In the genomic region with DNA sequence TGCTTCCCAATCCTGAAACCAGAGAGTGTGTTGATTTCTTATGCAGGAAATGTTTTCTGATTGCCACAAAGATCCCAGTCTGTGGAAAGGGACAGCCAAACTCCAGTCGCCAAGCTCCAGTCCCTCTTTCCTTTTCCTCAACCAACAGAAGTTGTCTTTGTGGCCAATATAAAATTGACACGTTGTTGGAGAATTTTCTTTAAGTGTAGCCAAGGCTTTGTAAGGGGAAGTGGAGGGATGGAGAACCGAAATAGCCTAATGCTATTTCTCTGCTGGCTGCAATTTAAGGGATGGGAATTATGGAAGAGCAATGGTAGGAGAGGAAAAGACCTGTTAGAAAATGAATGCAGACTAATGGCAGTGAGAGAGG, we compare ENCODE assay signal across 13 cellular contexts. TPM values are rescaled to one million over a fixed set of nuclear protein-coding genes. Genes with fewer than 3 reads are reported as not detected.
DNase-seq lines count a peak whose midpoint lies in the region; ATAC-seq, FAIRE-seq and TF ChIP-seq lines count a peak whose summit lies in the region.
"Had no signal": no experiment of that assay in that cellular context is flagged by ENCODE, and none has a peak within 500 bp of the region (broad histone marks: within the 10 kb centered on the region; RNA-seq: fewer than 3 reads in every experiment).

No MANE protein-coding gene starts in this region.

- H4K20me1 ChIP-seq in K562 (replicated peaks; ENCODE audit: control insufficient read depth, insufficient read depth, low read length), result no peaks in the 10 kb centered on the region

- no peaks in the 10 kb centered on the region for H3K9me1 ChIP-seq in K562 (ENCODE audit: control insufficient read depth, insufficient read depth, low read length)

- TF ChIP-seq RAD21 in K562 (CRISPR knock-in tag; conservative IDR thresholded peaks at IDR 0.05 in 1 of 2, IDR thresholded peaks at IDR 0.05 in 1 of 2), result no peak

- H3K9ac ChIP-seq in K562 (ENCODE audit: insufficient read depth in 1 of 2, low read depth in 2 of 2, low read length in 2 of 2), result peak overlapping the region in 1 of 2 experiments; percentile 64; a peak in 2 of 4 replicates

- H2AFZ ChIP-seq in K562 (ENCODE audit: low read depth, low read length), result peak overlapping the region; percentile 85

- TF ChIP-seq POLR2A in K562 (conservative IDR thresholded peaks at IDR 0.05), result no peak

- BruUV-seq in K562 (replicated peaks; lab: Mats Ljungman, UMichigan), result no TSS peak

- POLR2A ChIA-PET in CD8-positive, alpha-beta memory T cell (lab: Charles Lee), result no interaction called here
- POLR2A ChIA-PET in K562 (lab: Yijun Ruan, JAX), result interaction anchor here (3.0 kb wide), 1 partner anchor 13 kb away, joined by 13 read pairs; no protein-coding TSS in a partner anchor

- in situ Hi-C loops in K562 (cut with MboI), result loop anchor here (25.0 kb wide), 1 partner anchor 322 kb away; no protein-coding TSS in a partner anchor

- TF ChIP-seq CTCF in K562 (IDR thresholded peaks at IDR 0.05 in 2 of 3, conservative IDR thresholded peaks at IDR 0.05 in 1 of 3; ENCODE audit: insufficient read depth in 2 of 3, low read depth in 1 of 3, low read length in 3 of 3) (no peak), psoas muscle (IDR thresholded peaks at IDR 0.05) (no peak)

- peak overlapping the region; percentile 77 for H3K4me2 ChIP-seq in K562 (ENCODE audit: insufficient read depth, low read length)

- DNase-seq in CD8-positive, alpha-beta memory T cell, result no peak
- DNase-seq in K562 (ENCODE audit: extremely low read depth in 1 of 4, low spot score in 3 of 4), result no peak
- DNase-seq in right cardiac atrium, result no peak
- DNase-seq in psoas muscle, result no peak
- DNase-seq in activated naive CD4-positive, alpha-beta T cell treated with anti-CD3 and anti-CD28 coated beads, Interleukin-2, amount 50 U/mL, for 16 hours, result no peak
- DNase-seq in AG20443 (ENCODE audit: low spot score), result no peak
- no peak for DNase-seq in SJCRH30
- DNase-seq: activated naive CD8-positive, alpha-beta T cell treated with anti-CD3 and anti-CD28 coated beads, Interleukin-2, amount 10 ng/mL, durations not matched to agents 7 days and 5 days; immature natural killer cell; IMR-90; NCI-H1694 treated with DMSO at 0.1 percent for 48 hours; stimulated activated CD4-positive, alpha-beta T cell treated with anti-CD3 and anti-CD28 coated beads, Interleukin-4, amount 100 ng/mL, for 4 hours had no signal

- H3K27ac ChIP-seq in CD8-positive, alpha-beta memory T cell (ENCODE audit: low read depth, low read length), result peak overlapping the region; percentile 1
- H3K27ac ChIP-seq in K562 (ENCODE audit: extremely low read depth, low read depth, low read length), result peak overlapping the region; percentile 61
- peak overlapping the region; percentile 50 for H3K27ac ChIP-seq in right cardiac atrium (ENCODE audit: low read length)
- H3K27ac ChIP-seq in psoas muscle, result no peak overlapping the region
- H3K27ac ChIP-seq in SJCRH30, result no peak overlapping the region

- peak; percentile 51 for FAIRE-seq in K562 (lab: Jason Lieb, UNC)

- peaks cover 5% of the 10 kb centered on the region for H3K27me3 ChIP-seq in CD8-positive, alpha-beta memory T cell (ENCODE audit: insufficient read depth, low read length, poor library complexity, severe bottlenecking)
- H3K27me3 ChIP-seq in K562 (ENCODE audit: control insufficient read depth in 2 of 2, insufficient read depth in 2 of 2, low read length in 2 of 2) (no peaks in the 10 kb centered on the region), right cardiac atrium (ENCODE audit: control insufficient read depth, insufficient read depth) (no peaks in the 10 kb centered on the region), psoas muscle (ENCODE audit: insufficient read depth in 3 of 3, low read length in 2 of 3) (peaks cover 0 to 21% (median 0%) of the 10 kb centered on the region in 3 donors), SJCRH30 (no peaks in the 10 kb centered on the region)

- H3K36me3 Mint-ChIP-seq in CD8-positive, alpha-beta memory T cell, result no peaks in the 10 kb centered on the region
- H3K36me3 Mint-ChIP-seq: activated naive CD8-positive, alpha-beta T cell treated with anti-CD3 and anti-CD28 coated beads, Interleukin-2, amount 10 ng/mL, durations not matched to agents 7 days and 5 days had no signal

- WGBS in K562 (ENCODE audit: insufficient coverage, low coverage, missing lambda C conversion rate), result 12% methylated on average over 3 of the region's 3 CpGs
- WGBS in right cardiac atrium, result 2% methylated on average over 3 of the region's 3 CpGs
- WGBS in psoas muscle, 3 donors, result 13 to 16% (median 16%) methylated on average over 3 of the region's 3 CpGs

- H3K9me3 Mint-ChIP-seq in CD8-positive, alpha-beta memory T cell, result peaks cover 0 to 4% (median 2%) of the 10 kb centered on the region in 5 donors
- H3K9me3 Mint-ChIP-seq: activated naive CD8-positive, alpha-beta T cell treated with anti-CD3 and anti-CD28 coated beads, Interleukin-2, amount 10 ng/mL, durations not matched to agents 7 days and 5 days had no signal

- CTCF ChIA-PET in CD8-positive, alpha-beta memory T cell (lab: Charles Lee), result no interaction called here
- CTCF ChIA-PET in K562 (lab: Yijun Ruan, JAX; ENCODE audit: low intra/inter-chr PET ratio), result interaction anchor here (3.9 kb wide), 1 partner anchor 138 kb away, joined by 47 read pairs; no protein-coding TSS in a partner anchor

- H3K9me3 ChIP-seq in CD8-positive, alpha-beta memory T cell (ENCODE audit: low read length), result no peaks in the 10 kb centered on the region
- H3K9me3 ChIP-seq in K562 (replicated peaks; ENCODE audit: control insufficient read depth, insufficient read depth, low read depth, low read length), result no peaks in the 10 kb centered on the region
- H3K9me3 ChIP-seq in right cardiac atrium (ENCODE audit: control insufficient read depth, low read length), result no peaks in the 10 kb centered on the region
- no peaks in the 10 kb centered on the region for H3K9me3 ChIP-seq in psoas muscle
- H3K9me3 ChIP-seq in SJCRH30 (replicated peaks), result no peaks in the 10 kb centered on the region

- H3K4me1 Mint-ChIP-seq in CD8-positive, alpha-beta memory T cell, result peaks cover 6 to 17% (median 15%) of the 10 kb centered on the region in 3 donors

- H3K79me2 ChIP-seq in K562 (ENCODE audit: control insufficient read depth, insufficient read depth, low read length), result peaks cover 80% of the 10 kb centered on the region

- H3K4me3 Mint-ChIP-seq in CD8-positive, alpha-beta memory T cell, result no peak overlapping the region
- H3K4me3 Mint-ChIP-seq: activated naive CD8-positive, alpha-beta T cell treated with anti-CD3 and anti-CD28 coated beads, Interleukin-2, amount 10 ng/mL, durations not matched to agents 7 days and 5 days; immature natural killer cell had no signal

- peak; percentile 1; the same call in 1 of the 3 replicates for ATAC-seq in K562
- ATAC-seq in right cardiac atrium, result no peak
- ATAC-seq in psoas muscle, result no peak
- no peak for ATAC-seq in HG03354 (IDR thresholded peaks at IDR 0.05; ENCODE audit: poor library complexity, severe bottlenecking, unreplicated experiment)

- H3K27ac Mint-ChIP-seq in CD8-positive, alpha-beta memory T cell, result no peak overlapping the region
- H3K27ac Mint-ChIP-seq: activated naive CD8-positive, alpha-beta T cell treated with anti-CD3 and anti-CD28 coated beads, Interleukin-2, amount 10 ng/mL, durations not matched to agents 7 days and 5 days; immature natural killer cell had no signal

- H3K4me3 ChIP-seq in CD8-positive, alpha-beta memory T cell (ENCODE audit: low read length), result no peak overlapping the region
- H3K4me3 ChIP-seq in K562 (peak overlapping the region; percentile 31), right cardiac atrium (ENCODE audit: low read length) (peak overlapping the region; percentile 58), psoas muscle (peak overlapping the region; percentile 40), SJCRH30 (no peak overlapping the region)

- intact Hi-C loops in K562 (cut with micrococcal nuclease) (loop anchor here (1.0 kb wide), 2 partner anchors 13 to 17 kb away; no protein-coding TSS in a partner anchor), right cardiac atrium (cut with DNase I) (loop anchor here in 1 of 4 donors (10.0 kb wide), 1 partner anchor 134 kb away; no protein-coding TSS in a partner anchor), psoas muscle (cut with DNase I) (no loop called here)

- H3K27me3 Mint-ChIP-seq in CD8-positive, alpha-beta memory T cell, result peaks cover 9 to 27% of the 10 kb centered on the region in 2 donors

- H3K4me1 ChIP-seq in CD8-positive, alpha-beta memory T cell (ENCODE audit: insufficient read depth, low read length), result no peaks in the 10 kb centered on the region
- H3K4me1 ChIP-seq in K562 (replicated peaks in 1 of 2; ENCODE audit: control insufficient read depth in 2 of 2, insufficient read depth in 2 of 2, low read length in 2 of 2), result peaks cover 3 to 23% of the 10 kb centered on the region in 2 experiments; a peak in 4 of 5 replicates
- H3K4me1 ChIP-seq in right cardiac atrium (ENCODE audit: control insufficient read depth, insufficient read depth, low read length), result no peaks in the 10 kb centered on the region
- no peaks in the 10 kb centered on the region for H3K4me1 ChIP-seq in psoas muscle
- peaks cover 16% of the 10 kb centered on the region for H3K4me1 ChIP-seq in SJCRH30

- no peak for TF ChIP-seq EP300 in K562 (IDR thresholded peaks at IDR 0.05; ENCODE audit: low read length)

- no peaks in the 10 kb centered on the region for H3K36me3 ChIP-seq in CD8-positive, alpha-beta memory T cell (ENCODE audit: insufficient read depth, low read length)
- H3K36me3 ChIP-seq in K562 (ENCODE audit: control insufficient read depth, insufficient read depth, low read length), result peaks cover 6% of the 10 kb centered on the region; the same call in 1 of the 3 replicates
- no peaks in the 10 kb centered on the region for H3K36me3 ChIP-seq in psoas muscle (ENCODE audit: insufficient read depth in 1 of 2, low read depth in 1 of 2)
- peaks cover 5% of the 10 kb centered on the region; the same call in 1 of the 2 replicates for H3K36me3 ChIP-seq in SJCRH30

RNA-seq across cellular contexts. Expression of gene ADGRB3, which starts 5.4 kb away (rescaled TPM):
- total RNA-seq in CD8-positive, alpha-beta memory T cell, result not detected
- polyA plus RNA-seq in CD8-positive, alpha-beta memory T cell, result not detected
- total RNA-seq in K562 (2011; cell fraction: chromatin; rRNA removed; ENCODE audit: low replicate concordance), result 3.8 and 10.6 TPM in 2 replicates
- total RNA-seq in K562 (2011; cell fraction: nucleolus; rRNA removed), result 2.0 and 3.2 TPM in 2 replicates
- 5.1 and 6.3 TPM in 2 replicates for total RNA-seq in K562 (2011; cell fraction: nucleoplasm; rRNA removed)
- 3.1 and 3.3 TPM in 2 replicates for total RNA-seq in K562 (2014; rRNA removed)
- 4.9 and 5.1 TPM in 2 replicates for total RNA-seq in K562 (2014; rRNA removed; fragmentation: Illumina TruSeq; extraction: Trizol)
- 7.4 and 7.8 TPM in 2 replicates for total RNA-seq in K562 (2015; rRNA removed; fragmentation: Illumina TruSeq; extraction: Trizol)
- total RNA-seq in K562 (2021), result 3.9 and 4.7 TPM in 2 replicates
- polyA plus RNA-seq in K562 (2011; rRNA removed), result 0.99 and 2.1 TPM in 2 replicates
- polyA plus RNA-seq in K562 (2011; cell fraction: cytosol; rRNA removed), result 0.55 and 2.4 TPM in 2 replicates
- 2.6 and 4.9 TPM in 2 replicates for polyA plus RNA-seq in K562 (2011; cell fraction: nucleus; rRNA removed)
- 2.1 and 2.2 TPM in 2 replicates for polyA plus RNA-seq in K562 (2012)
- 2.2 and 2.4 TPM in 2 replicates for polyA plus RNA-seq in K562 (2014; fragmentation: Illumina TruSeq; extraction: Trizol)
- polyA plus RNA-seq in K562 (2014; fragmentation: Nextera tagmentation; extraction: Ambion mirVana), result 1 to 10 TPM in 1 of 2 experiments, under 1 TPM in 1; 0.90 to 1.5 TPM
- 1.7 and 1.8 TPM in 2 replicates for polyA plus RNA-seq in K562 (2014; rRNA removed)
- polyA minus RNA-seq in K562 (2011; rRNA and poly(A)+ RNA removed), result 5.0 and 10.2 TPM in 2 replicates
- 0.76 and 2.3 TPM in 2 replicates for polyA minus RNA-seq in K562 (2011; cell fraction: cytosol; rRNA and poly(A)+ RNA removed)
- polyA minus RNA-seq in K562 (2011; cell fraction: nucleus; rRNA and poly(A)+ RNA removed), result 9.6 and 23.1 TPM in 2 replicates
- 1 to 10 TPM; 1.5 to 2.6 (median 1.5) TPM for total RNA-seq in right cardiac atrium
- polyA plus RNA-seq in right cardiac atrium, result 0.88 TPM
- under 1 TPM; 0.20 to 0.39 (median 0.27) TPM for total RNA-seq in psoas muscle
- polyA plus RNA-seq in psoas muscle, result under 1 TPM in 2 of 3 donors, not detected in 1; 0.10 to 0.14 TPM
- 6.0 and 8.7 TPM in 2 replicates for total RNA-seq in SJCRH30 (2014; rRNA removed; shearing (Covaris generic))
- total RNA-seq: activated naive CD8-positive, alpha-beta T cell treated with anti-CD3 and anti-CD28 coated beads, Interleukin-2, amount 10 ng/mL, durations not matched to agents 7 days and 5 days; IMR-90 had no signal
- polyA plus RNA-seq: immature natural killer cell, IMR-90 had no signal

Comparison
In these comparisons a context has a peak if more than half of its experiments do, and no peak if none do; other contexts are left out.
1. H3K27ac ChIP-seq: peak in CD8-positive, alpha-beta memory T cell (single experiment), K562 (single experiment) and right cardiac atrium (single experiment); none in psoas muscle (single experiment) and SJCRH30 (single experiment).
2. H3K4me3 ChIP-seq: peak in K562 (single experiment), right cardiac atrium (single experiment) and psoas muscle (single experiment); none in CD8-positive, alpha-beta memory T cell (single experiment) and SJCRH30 (single experiment).